ENCODE assay signal across 8 cellular contexts in genomic region chr14:22598099-22598895, GRCh38. TPM values are rescaled to one million over a fixed set of nuclear protein-coding genes. Genes with fewer than 3 reads are reported as not detected.
DNase-seq lines count a peak whose midpoint lies in the region; ATAC-seq and TF ChIP-seq lines count a peak whose summit lies in the region.

TSS of gene ABHD4 (plus strand) at chr14:22598300. CDS start at chr14:22598307, 7 bp downstream.

- no peaks in the 10 kb centered on the region for H3K27me3 Mint-ChIP-seq in activated T-helper 17 cell treated with anti-CD3 and anti-CD28 coated beads, Interleukin-2, amount 50 U/mL, for 72 hours

- peaks cover 13% of the 10 kb centered on the region for H3K36me3 ChIP-seq in BJ (ENCODE audit: control insufficient read depth, insufficient read depth, low read length)
- peaks cover 11% of the 10 kb centered on the region for H3K36me3 ChIP-seq in fibroblast of lung (ENCODE audit: control insufficient read depth, insufficient read depth, low read length)
- H3K36me3 ChIP-seq in subcutaneous abdominal adipose tissue (ENCODE audit: control insufficient read depth in 5 of 5, insufficient read depth in 5 of 5, low read length in 5 of 5): peaks cover 5 to 20% (median 19%) of the 10 kb centered on the region in 5 donors

- H3K9ac ChIP-seq in fibroblast of lung (ENCODE audit: insufficient read depth, low read length) (peak within 1 kb of the TSS; percentile 89), subcutaneous abdominal adipose tissue (ENCODE audit: low read length in 5 of 5) (peak within 1 kb of the TSS; percentile 47 to 95 (median 91))

- H3K4me3 ChIP-seq in BJ (ENCODE audit: low read depth, low read length) (peak within 1 kb of the TSS; percentile 95), fibroblast of lung (replicated peaks in 1 of 4; ENCODE audit: control extremely low read depth in 1 of 4, insufficient read depth in 1 of 4, low read depth in 3 of 4, low read length in 4 of 4) (peak within 1 kb of the TSS; percentile 86 to 97 (median 93)), subcutaneous abdominal adipose tissue (ENCODE audit: low read depth in 1 of 5, low read length in 5 of 5) (peak within 1 kb of the TSS; percentile 68 to 98 (median 94))

- peak within 1 kb of the TSS; percentile 88 for H2AFZ ChIP-seq in fibroblast of lung (ENCODE audit: low read length)

- peaks cover 2% of the 10 kb centered on the region for H3K27me3 ChIP-seq in BJ (ENCODE audit: control insufficient read depth, insufficient read depth, low read length)
- H3K27me3 ChIP-seq in fibroblast of lung (ENCODE audit: control insufficient read depth, insufficient read depth, low read length): no peaks in the 10 kb centered on the region
- no peaks in the 10 kb centered on the region for H3K27me3 ChIP-seq in subcutaneous abdominal adipose tissue (ENCODE audit: control insufficient read depth in 5 of 5, insufficient read depth in 4 of 5, low read length in 5 of 5)

- H3K27ac Mint-ChIP-seq in activated T-helper 17 cell treated with anti-CD3 and anti-CD28 coated beads, Interleukin-2, amount 50 U/mL, for 72 hours: peak within 1 kb of the TSS; percentile 94

- peak within 1 kb of the TSS; percentile 95 for H3K4me2 ChIP-seq in fibroblast of lung (ENCODE audit: extremely low read depth, insufficient read depth, low read length)

- ATAC-seq in GM18907 (IDR thresholded peaks at IDR 0.05; ENCODE audit: unreplicated experiment) (peak; percentile 80), HG03175 (IDR thresholded peaks at IDR 0.05; ENCODE audit: unreplicated experiment) (peak; percentile 88)
- peak; percentile 96 for ATAC-seq in activated T-helper 17 cell treated with anti-CD3 and anti-CD28 coated beads, Interleukin-2, amount 50 U/mL, for 72 hours (replicated peaks)

- TF ChIP-seq CTCF in BJ (IDR thresholded peaks at IDR 0.05; ENCODE audit: insufficient read depth, low read depth, low read length) (no peak), fibroblast of lung (conservative IDR thresholded peaks at IDR 0.05 in 1 of 2, IDR thresholded peaks at IDR 0.05 in 1 of 2; ENCODE audit: low read depth in 1 of 2, low read length in 2 of 2) (no peak)

- peak within 1 kb of the TSS; percentile 99 for H3K4me3 Mint-ChIP-seq in activated T-helper 17 cell treated with anti-CD3 and anti-CD28 coated beads, Interleukin-2, amount 50 U/mL, for 72 hours

- no peaks in the 10 kb centered on the region for H4K20me1 ChIP-seq in fibroblast of lung (ENCODE audit: control insufficient read depth, extremely low read depth, insufficient read depth, low read length)

- POLR2A ChIA-PET in BJ (lab: Charles Lee): interaction anchor here (1.0 to 2.0 kb wide), 4 partner anchors 8 to 14 kb away, joined by 3 to 5 read pairs (median 4); no protein-coding TSS in a partner anchor

- peak within 1 kb of the TSS; percentile 95 for H3K27ac ChIP-seq in fibroblast of lung (ENCODE audit: insufficient read depth, low read length)
- peak within 1 kb of the TSS; percentile 85 for H3K27ac ChIP-seq in subcutaneous abdominal adipose tissue (ENCODE audit: low read depth, low read length)

- peaks cover 8% of the 10 kb centered on the region for H3K79me2 ChIP-seq in fibroblast of lung (ENCODE audit: control insufficient read depth, insufficient read depth, low read length)

- H3K9me3 Mint-ChIP-seq in activated T-helper 17 cell treated with anti-CD3 and anti-CD28 coated beads, Interleukin-2, amount 50 U/mL, for 72 hours: no peaks in the 10 kb centered on the region

- CTCF ChIA-PET in BJ (lab: Yijun Ruan, JAX): interaction anchor here (0.6 to 6.3 kb wide), 12 partner anchors 9 to 253 kb away, joined by 3 to 45 read pairs (median 4); partner anchors contain the start of gene DAD1

- DNase-seq in BJ (ENCODE audit: low read depth) (no peak), NOMO-1 treated with DMSO at 0.1 percent for 48 hours (lab: John Stamatoyannopoulos, UW; ENCODE audit: unreplicated experiment) (peak; percentile 39), fibroblast of lung (ENCODE audit: low read depth in 2 of 2) (peak; percentile 58 to 68), myocyte (ENCODE audit: low read depth) (peak; percentile 74)

- H3K4me1 ChIP-seq in fibroblast of lung (ENCODE audit: control insufficient read depth, extremely low read depth, insufficient read depth, low read length): peaks cover 27% of the 10 kb centered on the region
- peaks cover 8 to 33% (median 27%) of the 10 kb centered on the region in 5 donors for H3K4me1 ChIP-seq in subcutaneous abdominal adipose tissue (ENCODE audit: control insufficient read depth in 5 of 5, insufficient read depth in 5 of 5, low read length in 5 of 5)

- no peaks in the 10 kb centered on the region for H3K9me3 ChIP-seq in fibroblast of lung (ENCODE audit: control insufficient read depth, insufficient read depth, low read depth, low read length)
- H3K9me3 ChIP-seq in subcutaneous abdominal adipose tissue (ENCODE audit: control insufficient read depth in 5 of 5, low read length in 5 of 5): no peaks in the 10 kb centered on the region

- peaks cover 41% of the 10 kb centered on the region for H3K36me3 Mint-ChIP-seq in activated T-helper 17 cell treated with anti-CD3 and anti-CD28 coated beads, Interleukin-2, amount 50 U/mL, for 72 hours (ENCODE audit: low read depth)

- H3K4me1 Mint-ChIP-seq in activated T-helper 17 cell treated with anti-CD3 and anti-CD28 coated beads, Interleukin-2, amount 50 U/mL, for 72 hours: peaks cover 26% of the 10 kb centered on the region

RNA-seq across cellular contexts. Expression of gene ABHD4, which starts in this region (rescaled TPM):
- polyA plus RNA-seq in BJ (2011; rRNA removed): 77.2 and 115 TPM in 2 replicates
- 52.5 and 76.6 TPM in 2 replicates for polyA minus RNA-seq in BJ (2011; rRNA and poly(A)+ RNA removed)
- 10 to 100 TPM; 11.2 to 31.0 TPM for total RNA-seq in activated T-helper 17 cell treated with anti-CD3 and anti-CD28 coated beads, Interleukin-2, amount 50 U/mL, for 72 hours
- 20.5 and 40.0 TPM in 2 replicates for total RNA-seq in fibroblast of lung
- 41.3 and 61.2 TPM in 2 replicates for polyA plus RNA-seq in fibroblast of lung
- 33.5 and 68.1 TPM in 2 replicates for polyA plus RNA-seq in fibroblast of lung (2012)
- polyA minus RNA-seq in fibroblast of lung (ENCODE audit: low replicate concordance): 90.3 and 116 TPM in 2 replicates
- 28.5 and 33.2 TPM in 2 replicates for total RNA-seq in myocyte
- polyA plus RNA-seq in myocyte (2012): 110 TPM
